ENCODE assay signal across 9 cellular contexts in the genomic region with DNA sequence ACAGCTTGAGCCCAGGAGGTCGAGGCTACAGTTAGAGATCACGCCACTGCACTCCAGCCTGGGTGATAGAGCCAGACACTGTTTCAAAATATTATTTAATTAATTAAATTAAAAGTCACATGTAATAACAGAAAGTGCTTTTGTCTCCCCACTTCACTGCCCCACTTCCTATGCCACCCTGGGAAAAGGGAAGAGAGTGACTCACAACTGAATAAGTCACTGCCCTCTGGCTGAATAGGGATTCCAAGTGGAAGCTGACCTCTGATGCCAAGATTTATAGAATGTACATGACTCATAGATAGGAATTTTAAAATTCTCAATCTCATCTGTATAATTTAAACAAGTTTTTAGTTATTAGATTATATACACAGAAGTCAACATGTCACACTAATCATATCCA. TPM values are rescaled to one million over a fixed set of nuclear protein-coding genes. Genes with fewer than 3 reads are reported as not detected.
DNase-seq lines count a peak whose midpoint lies in the region; ATAC-seq and TF ChIP-seq lines count a peak whose summit lies in the region.
"Had no signal": no experiment of that assay in that cellular context is flagged by ENCODE, and none has a peak within 500 bp of the region (broad histone marks: within the 10 kb centered on the region; RNA-seq: fewer than 3 reads in every experiment).

No MANE protein-coding gene starts in this region.

- in situ Hi-C loops in Caki2 (cut with HindIII; ENCODE audit: low pct_unique_long_range_greater_than_20kb, low sequenced_read_pairs), result no loop called here
- in situ Hi-C loops in GM13976 (cut with MboI; ENCODE audit: low sequenced_read_pairs, unreplicated experiment), result no loop called here

- H3K27ac ChIP-seq in osteoblast (ENCODE audit: low read depth, low read length), result peak overlapping the region; percentile 55

- H3K4me1 ChIP-seq in osteoblast (ENCODE audit: insufficient read depth, low read length), result peaks cover 15% of the 10 kb centered on the region

- no peaks in the 10 kb centered on the region for H4K20me1 ChIP-seq in osteoblast (ENCODE audit: insufficient read depth, low read length)

- ATAC-seq in HG03039 (IDR thresholded peaks at IDR 0.05; ENCODE audit: unreplicated experiment) (no peak), HG03139 (IDR thresholded peaks at IDR 0.05; ENCODE audit: unreplicated experiment) (no peak)

- no peaks in the 10 kb centered on the region for H3K79me2 ChIP-seq in osteoblast (ENCODE audit: insufficient read depth, low read length)

- H3K27me3 ChIP-seq in osteoblast (ENCODE audit: insufficient read depth, low read length), result no peaks in the 10 kb centered on the region

- no peaks in the 10 kb centered on the region for H3K36me3 ChIP-seq in osteoblast (ENCODE audit: insufficient read depth, low read length)

- peak overlapping the region; percentile 26 for H3K4me3 ChIP-seq in osteoblast (ENCODE audit: insufficient read depth, low read length)

- H3K9me3 ChIP-seq in osteoblast (ENCODE audit: low read depth, low read length), result no peaks in the 10 kb centered on the region

- peak; percentile 60 for DNase-seq in Caki2 (ENCODE audit: low read depth)
- DNase-seq in NCI-H460 (ENCODE audit: extremely low read depth, low read depth), result peak; percentile 8
- DNase-seq in dermis microvascular lymphatic vessel endothelial cell (ENCODE audit: low read depth in 2 of 2), result peak; percentile 10 to 84
- DNase-seq in osteoblast (ENCODE audit: insufficient read length, low spot score, missing footprints), result peak; percentile 86
- no peak for DNase-seq in GM13976 (ENCODE audit: low spot score)
- no peak for DNase-seq in NCI-H774 (lab: John Stamatoyannopoulos, UW)
- DNase-seq: activated CD4-positive, alpha-beta memory T cell treated with anti-CD3 and anti-CD28 coated beads, Interleukin-2, amount 10 ng/mL, durations not matched to agents 7 days and 5 days had no signal

- H2AFZ ChIP-seq in osteoblast (ENCODE audit: low read length), result no peak overlapping the region

- no peak for TF ChIP-seq CTCF in osteoblast (IDR thresholded peaks at IDR 0.05; ENCODE audit: extremely low read depth, low read depth, low read length)
- no peak for TF ChIP-seq CTCF in GM13976 (IDR thresholded peaks at IDR 0.05; ENCODE audit: borderline replicate concordance, control extremely low read depth, extremely low read depth, insufficient read depth, missing control alignments)

- H3K4me2 ChIP-seq in osteoblast (ENCODE audit: insufficient read depth, low read length), result peak overlapping the region; percentile 57

RNA-seq across cellular contexts. Expression of a gene that starts 22.2 kb away (rescaled TPM):
- total RNA-seq in Caki2 (2014; rRNA removed; shearing (Covaris generic); ENCODE audit: low replicate concordance), result not detected in 2 replicates
- not detected in 2 replicates for total RNA-seq in NCI-H460 (2014; rRNA removed; shearing (Covaris generic))
- not detected in 2 replicates for polyA plus RNA-seq in NCI-H460 (2014; cell fraction: nucleus; rRNA removed)
- total RNA-seq in dermis microvascular lymphatic vessel endothelial cell (not detected in 2 replicates), osteoblast (not detected in 2 replicates)
- total RNA-seq: activated CD4-positive, alpha-beta memory T cell treated with anti-CD3 and anti-CD28 coated beads, Interleukin-2, amount 10 ng/mL, durations not matched to agents 7 days and 5 days had no signal

RNA-seq across cellular contexts. Expression of a gene that starts 28.8 kb away (rescaled TPM):
- total RNA-seq in Caki2 (2014; rRNA removed; shearing (Covaris generic); ENCODE audit: low replicate concordance), result 10.0 and 15.9 TPM in 2 replicates
- 5.1 and 6.9 TPM in 2 replicates for total RNA-seq in NCI-H460 (2014; rRNA removed; shearing (Covaris generic))
- 0.61 and 4.9 TPM in 2 replicates for polyA plus RNA-seq in NCI-H460 (2014; cell fraction: nucleus; rRNA removed)
- total RNA-seq in dermis microvascular lymphatic vessel endothelial cell (6.9 and 8.3 TPM in 2 replicates), osteoblast (8.3 and 9.8 TPM in 2 replicates)

RNA-seq across cellular contexts. Expression of a gene that starts 53.1 kb away (rescaled TPM):
- not detected in 2 replicates for total RNA-seq in Caki2 (2014; rRNA removed; shearing (Covaris generic); ENCODE audit: low replicate concordance)
- not detected in 2 replicates for total RNA-seq in NCI-H460 (2014; rRNA removed; shearing (Covaris generic))
- not detected in 2 replicates for polyA plus RNA-seq in NCI-H460 (2014; cell fraction: nucleus; rRNA removed)
- not detected in 2 replicates for total RNA-seq in dermis microvascular lymphatic vessel endothelial cell
- total RNA-seq in osteoblast, result not detected in 2 replicates
- total RNA-seq: activated CD4-positive, alpha-beta memory T cell treated with anti-CD3 and anti-CD28 coated beads, Interleukin-2, amount 10 ng/mL, durations not matched to agents 7 days and 5 days had no signal

Comparison
In these comparisons a context has a peak if more than half of its experiments do, and no peak if none do; other contexts are left out.
1. DNase-seq: peak in Caki2 (single experiment), NCI-H460 (single experiment), dermis microvascular lymphatic vessel endothelial cell (2 of 2) and osteoblast (single experiment); none in GM13976 (single experiment) and NCI-H774 (single experiment).